In genomic region chr3:102031834-102032233, GRCh38 we compare ENCODE assay signal across 27 cellular contexts.
"Had no signal": no experiment of that assay in that cellular context is flagged by ENCODE, and none has a peak within 500 bp of the region (broad histone marks: within the 10 kb centered on the region; RNA-seq: fewer than 3 reads in every experiment).

No MANE protein-coding gene starts in this region.

- DNase-seq: colonic mucosa; cortex of kidney; effector CD8-positive, alpha-beta T cell; effector memory CD8-positive, alpha-beta T cell; endodermal cell; erythroblast; esophagus squamous epithelium; foreskin fibroblast; foreskin melanocyte; gastrocnemius medialis; glutamatergic neuron; head of caudate nucleus; heart right ventricle; hippocampal formation; left cardiac atrium; left lung; left ventricle myocardium superior; lower lobe of right lung; mesenchymal stem cell; mucosa of descending colon; naive B cell had no signal

- H3K36me3 Mint-ChIP-seq: mesothelial cell of epicardium, naive B cell had no signal

- H3K27me3 Mint-ChIP-seq: dendritic cell treated with granulocyte-macrophage colony-stimulating factor and Interleukin-4, amounts not matched to agents 40 ng/mL and 50 ng/mL, for 4 days; effector memory CD8-positive, alpha-beta T cell; naive B cell had no signal

- H3K4me1 Mint-ChIP-seq: endodermal cell had no signal

- H3K9me3 Mint-ChIP-seq: dendritic cell treated with granulocyte-macrophage colony-stimulating factor and Interleukin-4, amounts not matched to agents 40 ng/mL and 50 ng/mL, for 4 days; effector memory CD8-positive, alpha-beta T cell; endodermal cell; naive B cell had no signal

- FAIRE-seq: endometrium, islet of Langerhans had no signal

- H3K27ac ChIP-seq: colonic mucosa, epithelial cell of prostate, esophagus squamous epithelium, gastrocnemius medialis, heart right ventricle, left lung, lower lobe of right lung had no signal

- H3K4me3 ChIP-seq: colonic mucosa, esophagus squamous epithelium, gastrocnemius medialis, heart right ventricle, left lung, lower lobe of right lung, mucosa of descending colon had no signal

- H3K9me3 ChIP-seq: colonic mucosa, esophagus squamous epithelium, gastrocnemius medialis, left lung, lower lobe of right lung, mucosa of descending colon had no signal

- H3K4me3 Mint-ChIP-seq: dendritic cell treated with granulocyte-macrophage colony-stimulating factor and Interleukin-4, amounts not matched to agents 40 ng/mL and 50 ng/mL, for 4 days; effector memory CD8-positive, alpha-beta T cell; endodermal cell; mesothelial cell of epicardium; naive B cell had no signal

- H3K27ac Mint-ChIP-seq: dendritic cell treated with granulocyte-macrophage colony-stimulating factor and Interleukin-4, amounts not matched to agents 40 ng/mL and 50 ng/mL, for 4 days; effector memory CD8-positive, alpha-beta T cell; endodermal cell; mesothelial cell of epicardium; naive B cell had no signal

- ATAC-seq: effector memory CD8-positive, alpha-beta T cell; esophagus mucosa; gastrocnemius medialis; heart right ventricle; left cardiac atrium; left lung; left ventricle myocardium superior; lower lobe of right lung; mucosa of descending colon had no signal

- H3K36me3 ChIP-seq: colonic mucosa, esophagus squamous epithelium, gastrocnemius medialis, heart right ventricle, left lung, lower lobe of right lung had no signal
